In the genomic region with DNA sequence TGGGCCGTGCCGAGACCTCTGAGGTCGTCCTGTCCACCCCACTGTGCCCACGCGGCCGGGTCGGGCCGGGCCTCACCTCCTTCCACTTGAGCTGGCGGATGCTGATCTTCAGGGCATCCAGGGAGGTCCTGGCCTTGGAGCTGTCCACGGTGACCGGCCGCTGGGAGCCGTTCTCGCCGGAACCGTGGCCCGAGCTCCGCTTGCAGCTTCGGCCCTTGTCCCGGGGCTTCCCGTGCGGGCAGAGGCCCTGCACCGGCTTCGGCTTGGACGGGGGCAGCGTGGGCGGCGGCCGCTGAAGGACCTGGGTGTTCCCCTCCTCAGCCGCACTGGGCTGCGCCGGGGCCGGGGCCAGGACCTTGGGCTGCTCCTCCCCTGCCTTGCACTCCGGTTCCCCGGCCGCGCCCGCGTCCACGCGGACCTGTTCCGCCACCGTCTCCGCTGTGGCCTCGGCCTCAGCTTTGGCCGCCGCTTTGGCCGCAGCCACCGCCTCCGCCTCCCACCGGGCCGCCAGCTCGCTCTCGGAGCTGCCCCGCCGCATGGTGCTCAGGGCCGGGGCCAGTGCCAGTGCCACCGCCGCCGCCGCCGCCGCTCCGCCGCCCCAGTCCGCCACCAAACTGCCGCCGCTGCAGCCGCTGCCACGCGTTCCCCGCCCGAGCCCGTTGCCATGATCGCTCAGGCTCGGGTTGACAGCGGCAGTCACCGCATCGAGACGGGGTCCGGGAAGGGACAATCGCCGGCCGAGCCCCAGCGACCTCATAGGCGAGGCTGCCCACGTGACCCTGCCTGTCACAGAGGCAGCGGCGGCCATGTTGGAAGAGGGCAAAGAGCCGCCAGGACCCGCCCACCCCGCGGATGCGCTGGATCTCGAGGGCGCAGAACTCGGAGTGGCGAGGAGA, we compare ENCODE assay signal across 1 cellular context.
A peak's percentile ranks its signal among the peaks of the same experiment; 100 is the strongest.
TF ChIP-seq lines count a peak whose summit lies in the region.

A gene with protein sequence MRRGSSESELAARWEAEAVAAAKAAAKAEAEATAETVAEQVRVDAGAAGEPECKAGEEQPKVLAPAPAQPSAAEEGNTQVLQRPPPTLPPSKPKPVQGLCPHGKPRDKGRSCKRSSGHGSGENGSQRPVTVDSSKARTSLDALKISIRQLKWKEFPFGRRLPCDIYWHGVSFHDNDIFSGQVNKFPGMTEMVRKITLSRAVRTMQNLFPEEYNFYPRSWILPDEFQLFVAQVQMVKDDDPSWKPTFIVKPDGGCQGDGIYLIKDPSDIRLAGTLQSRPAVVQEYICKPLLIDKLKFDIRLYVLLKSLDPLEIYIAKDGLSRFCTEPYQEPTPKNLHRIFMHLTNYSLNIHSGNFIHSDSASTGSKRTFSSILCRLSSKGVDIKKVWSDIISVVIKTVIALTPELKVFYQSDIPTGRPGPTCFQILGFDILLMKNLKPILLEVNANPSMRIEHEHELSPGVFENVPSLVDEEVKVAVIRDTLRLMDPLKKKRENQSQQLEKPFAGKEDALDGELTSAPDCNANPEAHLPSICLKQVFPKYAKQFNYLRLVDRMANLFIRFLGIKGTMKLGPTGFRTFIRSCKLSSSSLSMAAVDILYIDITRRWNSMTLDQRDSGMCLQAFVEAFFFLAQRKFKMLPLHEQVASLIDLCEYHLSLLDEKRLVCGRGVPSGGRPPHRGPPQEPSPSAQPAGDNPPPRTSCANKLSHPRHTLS (minus strand): TSS at position 698 of the 896 bp plus-strand sequence. CDS start 160 bp downstream, at position 538.

TF ChIP-seq in K562, 482 proteins besides CTCF, POLR2A, EP300 and RAD21 (continued from another document and continues in another):
- TF ChIP-seq, protein P1, sequence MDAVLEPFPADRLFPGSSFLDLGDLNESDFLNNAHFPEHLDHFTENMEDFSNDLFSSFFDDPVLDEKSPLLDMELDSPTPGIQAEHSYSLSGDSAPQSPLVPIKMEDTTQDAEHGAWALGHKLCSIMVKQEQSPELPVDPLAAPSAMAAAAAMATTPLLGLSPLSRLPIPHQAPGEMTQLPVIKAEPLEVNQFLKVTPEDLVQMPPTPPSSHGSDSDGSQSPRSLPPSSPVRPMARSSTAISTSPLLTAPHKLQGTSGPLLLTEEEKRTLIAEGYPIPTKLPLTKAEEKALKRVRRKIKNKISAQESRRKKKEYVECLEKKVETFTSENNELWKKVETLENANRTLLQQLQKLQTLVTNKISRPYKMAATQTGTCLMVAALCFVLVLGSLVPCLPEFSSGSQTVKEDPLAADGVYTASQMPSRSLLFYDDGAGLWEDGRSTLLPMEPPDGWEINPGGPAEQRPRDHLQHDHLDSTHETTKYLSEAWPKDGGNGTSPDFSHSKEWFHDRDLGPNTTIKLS (IDR thresholded peaks at IDR 0.05; ENCODE audit: borderline replicate concordance, low read depth): peak; percentile 56; the same call in 1 of the 2 replicates
- TF ChIP-seq NCOA4 (IDR thresholded peaks at IDR 0.05; ENCODE audit: partially characterized antibody) (no peak), MCM2 (IDR thresholded peaks at IDR 0.05; ENCODE audit: low read depth) (no peak), ZNF507 (tag; conservative IDR thresholded peaks at IDR 0.05) (no peak), SAFB2 (IDR thresholded peaks at IDR 0.05; ENCODE audit: borderline replicate concordance, low read depth, low read length, severe bottlenecking) (no peak), CREM (IDR thresholded peaks at IDR 0.05; ENCODE audit: low read depth) (peak; percentile 96), SLC30A9 (CRISPR knock-in tag; IDR thresholded peaks at IDR 0.05) (no peak), HEY1 (CRISPR knock-in tag; IDR thresholded peaks at IDR 0.05; ENCODE audit: borderline replicate concordance) (no peak), SAP30 (IDR thresholded peaks at IDR 0.05; ENCODE audit: borderline replicate concordance, insufficient read depth, low read depth, low read length, poor library complexity, severe bottlenecking) (peak; percentile 71), SP1 (CRISPR knock-in tag; IDR thresholded peaks at IDR 0.05) (peak; percentile 95), SP2 (IDR thresholded peaks at IDR 0.05; ENCODE audit: extremely low read depth, low read depth, low read length, poor library complexity, severe bottlenecking) (no peak), ARID1B (IDR thresholded peaks at IDR 0.05) (no peak), RAD51 (IDR thresholded peaks at IDR 0.05; ENCODE audit: borderline replicate concordance, low read depth) (peak; percentile 97), NELFE (IDR thresholded peaks at IDR 0.05; ENCODE audit: insufficient read depth, insufficient read length) (no peak), POLR2B (IDR thresholded peaks at IDR 0.05; ENCODE audit: low read depth, partially characterized antibody) (no peak), ZNF347 (CRISPR knock-in tag; IDR thresholded peaks at IDR 0.05; ENCODE audit: low read depth) (no peak), ZNF3 (CRISPR knock-in tag; IDR thresholded peaks at IDR 0.05) (no peak), TCFL5 (CRISPR knock-in tag; conservative IDR thresholded peaks at IDR 0.05) (no peak), KDM4B (IDR thresholded peaks at IDR 0.05; ENCODE audit: borderline replicate concordance in 2 of 2, low read depth in 1 of 2) (no peak), U2AF1 (optimal IDR thresholded peaks at IDR 0.05; ENCODE audit: low read depth, low read length) (no peak), ZNF57 (CRISPR knock-in tag; IDR thresholded peaks at IDR 0.05) (no peak), EHMT2 (IDR thresholded peaks at IDR 0.05) (0 out of 2 replicates have a peak, but pooled peaks have one; percentile 49), IFI16 (CRISPR knock-in tag; IDR thresholded peaks at IDR 0.05) (no peak), CAMTA2 (CRISPR knock-in tag; conservative IDR thresholded peaks at IDR 0.05) (no peak), KLF1 (tag; IDR thresholded peaks at IDR 0.05) (no peak), POLR2AphosphoS5 (IDR thresholded peaks at IDR 0.05; ENCODE audit: control insufficient read depth, insufficient read depth, low read depth, low read length) (0 out of 2 replicates have a peak, but pooled peaks have one; percentile 22), GATA2 (CRISPR knock-in tag; IDR thresholded peaks at IDR 0.05) (no peak), KAT7 (CRISPR knock-in tag; IDR thresholded peaks at IDR 0.05; ENCODE audit: borderline replicate concordance) (peak; percentile 52; the same call in 1 of the 2 replicates), BRF1 (IDR thresholded peaks at IDR 0.05; ENCODE audit: borderline replicate concordance, extremely low read depth, insufficient read length) (no peak), SIN3A (IDR thresholded peaks at IDR 0.05; ENCODE audit: borderline replicate concordance in 2 of 2, control insufficient read depth in 1 of 2, low read depth in 2 of 2, low read length in 2 of 2) (peak; percentile 89 to 95; a peak in 3 of 4 replicates), NCOA2 (IDR thresholded peaks at IDR 0.05; ENCODE audit: partially characterized antibody in 2 of 2) (no peak), C11orf30 (IDR thresholded peaks at IDR 0.05; ENCODE audit: low read depth) (0 out of 2 replicates have a peak, but pooled peaks have one; percentile 23), FOXK2 (conservative IDR thresholded peaks at IDR 0.05 in 1 of 2, IDR thresholded peaks at IDR 0.05 in 1 of 2; ENCODE audit: low read depth in 2 of 2) (peak in 1 of 2 experiments; percentile 25; a peak in 2 of 4 replicates), DPF2 (IDR thresholded peaks at IDR 0.05) (no peak), HCFC1 (IDR thresholded peaks at IDR 0.05; ENCODE audit: low read depth, low read length) (peak; percentile 96), SMAD3 (CRISPR knock-in tag; conservative IDR thresholded peaks at IDR 0.05) (no peak)
- TF ChIP-seq, protein P2, sequence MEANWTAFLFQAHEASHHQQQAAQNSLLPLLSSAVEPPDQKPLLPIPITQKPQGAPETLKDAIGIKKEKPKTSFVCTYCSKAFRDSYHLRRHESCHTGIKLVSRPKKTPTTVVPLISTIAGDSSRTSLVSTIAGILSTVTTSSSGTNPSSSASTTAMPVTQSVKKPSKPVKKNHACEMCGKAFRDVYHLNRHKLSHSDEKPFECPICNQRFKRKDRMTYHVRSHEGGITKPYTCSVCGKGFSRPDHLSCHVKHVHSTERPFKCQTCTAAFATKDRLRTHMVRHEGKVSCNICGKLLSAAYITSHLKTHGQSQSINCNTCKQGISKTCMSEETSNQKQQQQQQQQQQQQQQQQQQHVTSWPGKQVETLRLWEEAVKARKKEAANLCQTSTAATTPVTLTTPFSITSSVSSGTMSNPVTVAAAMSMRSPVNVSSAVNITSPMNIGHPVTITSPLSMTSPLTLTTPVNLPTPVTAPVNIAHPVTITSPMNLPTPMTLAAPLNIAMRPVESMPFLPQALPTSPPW (CRISPR knock-in tag; IDR thresholded peaks at IDR 0.05): peak; percentile 10; the same call in 1 of the 2 replicates
- TF ChIP-seq, protein P3, sequence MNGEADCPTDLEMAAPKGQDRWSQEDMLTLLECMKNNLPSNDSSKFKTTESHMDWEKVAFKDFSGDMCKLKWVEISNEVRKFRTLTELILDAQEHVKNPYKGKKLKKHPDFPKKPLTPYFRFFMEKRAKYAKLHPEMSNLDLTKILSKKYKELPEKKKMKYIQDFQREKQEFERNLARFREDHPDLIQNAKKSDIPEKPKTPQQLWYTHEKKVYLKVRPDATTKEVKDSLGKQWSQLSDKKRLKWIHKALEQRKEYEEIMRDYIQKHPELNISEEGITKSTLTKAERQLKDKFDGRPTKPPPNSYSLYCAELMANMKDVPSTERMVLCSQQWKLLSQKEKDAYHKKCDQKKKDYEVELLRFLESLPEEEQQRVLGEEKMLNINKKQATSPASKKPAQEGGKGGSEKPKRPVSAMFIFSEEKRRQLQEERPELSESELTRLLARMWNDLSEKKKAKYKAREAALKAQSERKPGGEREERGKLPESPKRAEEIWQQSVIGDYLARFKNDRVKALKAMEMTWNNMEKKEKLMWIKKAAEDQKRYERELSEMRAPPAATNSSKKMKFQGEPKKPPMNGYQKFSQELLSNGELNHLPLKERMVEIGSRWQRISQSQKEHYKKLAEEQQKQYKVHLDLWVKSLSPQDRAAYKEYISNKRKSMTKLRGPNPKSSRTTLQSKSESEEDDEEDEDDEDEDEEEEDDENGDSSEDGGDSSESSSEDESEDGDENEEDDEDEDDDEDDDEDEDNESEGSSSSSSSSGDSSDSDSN (IDR thresholded peaks at IDR 0.05; ENCODE audit: borderline replicate concordance in 1 of 2, low read depth in 2 of 2, low read length in 2 of 2): peak in 1 of 2 experiments; percentile 57; a peak in 1 of 4 replicates
- TF ChIP-seq, protein P4, sequence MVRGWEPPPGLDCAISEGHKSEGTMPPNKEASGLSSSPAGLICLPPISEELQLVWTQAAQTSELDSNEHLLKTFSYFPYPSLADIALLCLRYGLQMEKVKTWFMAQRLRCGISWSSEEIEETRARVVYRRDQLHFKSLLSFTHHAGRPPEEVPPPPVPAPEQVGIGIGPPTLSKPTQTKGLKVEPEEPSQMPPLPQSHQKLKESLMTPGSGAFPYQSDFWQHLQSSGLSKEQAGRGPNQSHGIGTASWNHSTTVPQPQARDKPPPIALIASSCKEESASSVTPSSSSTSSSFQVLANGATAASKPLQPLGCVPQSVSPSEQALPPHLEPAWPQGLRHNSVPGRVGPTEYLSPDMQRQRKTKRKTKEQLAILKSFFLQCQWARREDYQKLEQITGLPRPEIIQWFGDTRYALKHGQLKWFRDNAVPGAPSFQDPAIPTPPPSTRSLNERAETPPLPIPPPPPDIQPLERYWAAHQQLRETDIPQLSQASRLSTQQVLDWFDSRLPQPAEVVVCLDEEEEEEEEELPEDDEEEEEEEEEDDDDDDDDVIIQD (CRISPR knock-in tag; IDR thresholded peaks at IDR 0.05): no peak
- TF ChIP-seq, protein P5, sequence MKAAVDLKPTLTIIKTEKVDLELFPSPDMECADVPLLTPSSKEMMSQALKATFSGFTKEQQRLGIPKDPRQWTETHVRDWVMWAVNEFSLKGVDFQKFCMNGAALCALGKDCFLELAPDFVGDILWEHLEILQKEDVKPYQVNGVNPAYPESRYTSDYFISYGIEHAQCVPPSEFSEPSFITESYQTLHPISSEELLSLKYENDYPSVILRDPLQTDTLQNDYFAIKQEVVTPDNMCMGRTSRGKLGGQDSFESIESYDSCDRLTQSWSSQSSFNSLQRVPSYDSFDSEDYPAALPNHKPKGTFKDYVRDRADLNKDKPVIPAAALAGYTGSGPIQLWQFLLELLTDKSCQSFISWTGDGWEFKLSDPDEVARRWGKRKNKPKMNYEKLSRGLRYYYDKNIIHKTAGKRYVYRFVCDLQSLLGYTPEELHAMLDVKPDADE (conservative IDR thresholded peaks at IDR 0.05; ENCODE audit: control insufficient read depth, low read depth, low read length): peak; percentile 82; the same call in 1 of the 2 replicates
- TF ChIP-seq, protein P6, sequence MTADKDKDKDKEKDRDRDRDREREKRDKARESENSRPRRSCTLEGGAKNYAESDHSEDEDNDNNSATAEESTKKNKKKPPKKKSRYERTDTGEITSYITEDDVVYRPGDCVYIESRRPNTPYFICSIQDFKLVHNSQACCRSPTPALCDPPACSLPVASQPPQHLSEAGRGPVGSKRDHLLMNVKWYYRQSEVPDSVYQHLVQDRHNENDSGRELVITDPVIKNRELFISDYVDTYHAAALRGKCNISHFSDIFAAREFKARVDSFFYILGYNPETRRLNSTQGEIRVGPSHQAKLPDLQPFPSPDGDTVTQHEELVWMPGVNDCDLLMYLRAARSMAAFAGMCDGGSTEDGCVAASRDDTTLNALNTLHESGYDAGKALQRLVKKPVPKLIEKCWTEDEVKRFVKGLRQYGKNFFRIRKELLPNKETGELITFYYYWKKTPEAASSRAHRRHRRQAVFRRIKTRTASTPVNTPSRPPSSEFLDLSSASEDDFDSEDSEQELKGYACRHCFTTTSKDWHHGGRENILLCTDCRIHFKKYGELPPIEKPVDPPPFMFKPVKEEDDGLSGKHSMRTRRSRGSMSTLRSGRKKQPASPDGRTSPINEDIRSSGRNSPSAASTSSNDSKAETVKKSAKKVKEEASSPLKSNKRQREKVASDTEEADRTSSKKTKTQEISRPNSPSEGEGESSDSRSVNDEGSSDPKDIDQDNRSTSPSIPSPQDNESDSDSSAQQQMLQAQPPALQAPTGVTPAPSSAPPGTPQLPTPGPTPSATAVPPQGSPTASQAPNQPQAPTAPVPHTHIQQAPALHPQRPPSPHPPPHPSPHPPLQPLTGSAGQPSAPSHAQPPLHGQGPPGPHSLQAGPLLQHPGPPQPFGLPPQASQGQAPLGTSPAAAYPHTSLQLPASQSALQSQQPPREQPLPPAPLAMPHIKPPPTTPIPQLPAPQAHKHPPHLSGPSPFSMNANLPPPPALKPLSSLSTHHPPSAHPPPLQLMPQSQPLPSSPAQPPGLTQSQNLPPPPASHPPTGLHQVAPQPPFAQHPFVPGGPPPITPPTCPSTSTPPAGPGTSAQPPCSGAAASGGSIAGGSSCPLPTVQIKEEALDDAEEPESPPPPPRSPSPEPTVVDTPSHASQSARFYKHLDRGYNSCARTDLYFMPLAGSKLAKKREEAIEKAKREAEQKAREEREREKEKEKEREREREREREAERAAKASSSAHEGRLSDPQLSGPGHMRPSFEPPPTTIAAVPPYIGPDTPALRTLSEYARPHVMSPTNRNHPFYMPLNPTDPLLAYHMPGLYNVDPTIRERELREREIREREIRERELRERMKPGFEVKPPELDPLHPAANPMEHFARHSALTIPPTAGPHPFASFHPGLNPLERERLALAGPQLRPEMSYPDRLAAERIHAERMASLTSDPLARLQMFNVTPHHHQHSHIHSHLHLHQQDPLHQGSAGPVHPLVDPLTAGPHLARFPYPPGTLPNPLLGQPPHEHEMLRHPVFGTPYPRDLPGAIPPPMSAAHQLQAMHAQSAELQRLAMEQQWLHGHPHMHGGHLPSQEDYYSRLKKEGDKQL (CRISPR knock-in tag; IDR thresholded peaks at IDR 0.05; ENCODE audit: borderline replicate concordance): 0 out of 2 replicates have a peak, but pooled peaks have one; percentile 25
- TF ChIP-seq, protein P7, sequence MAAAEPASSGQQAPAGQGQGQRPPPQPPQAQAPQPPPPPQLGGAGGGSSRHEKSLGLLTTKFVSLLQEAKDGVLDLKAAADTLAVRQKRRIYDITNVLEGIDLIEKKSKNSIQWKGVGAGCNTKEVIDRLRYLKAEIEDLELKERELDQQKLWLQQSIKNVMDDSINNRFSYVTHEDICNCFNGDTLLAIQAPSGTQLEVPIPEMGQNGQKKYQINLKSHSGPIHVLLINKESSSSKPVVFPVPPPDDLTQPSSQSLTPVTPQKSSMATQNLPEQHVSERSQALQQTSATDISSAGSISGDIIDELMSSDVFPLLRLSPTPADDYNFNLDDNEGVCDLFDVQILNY (CRISPR knock-in tag; IDR thresholded peaks at IDR 0.05): no peak
